Comparison of ENCODE assay signal across 28 cellular contexts in the genomic region with DNA sequence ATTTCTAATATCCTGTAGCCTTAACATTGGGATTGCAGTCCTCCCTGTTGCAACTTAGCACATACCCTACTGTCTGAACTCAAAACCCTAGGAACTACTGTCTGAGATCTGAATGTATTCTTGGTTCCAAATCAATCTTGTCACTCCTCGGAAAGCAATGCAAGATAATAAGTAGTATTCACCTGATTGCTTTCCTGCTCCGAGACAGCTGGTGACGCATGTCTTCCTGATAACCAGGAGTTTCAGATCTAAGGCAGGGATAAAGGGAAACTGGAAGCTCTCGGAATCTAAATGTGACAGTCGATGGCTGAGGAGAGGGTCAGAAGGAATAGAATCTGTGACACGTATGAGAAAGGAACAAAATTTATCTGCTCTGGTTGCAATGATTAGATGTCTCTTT.
"Had no signal": no experiment of that assay in that cellular context is flagged by ENCODE, and none has a peak within 500 bp of the region (broad histone marks: within the 10 kb centered on the region; RNA-seq: fewer than 3 reads in every experiment).

No MANE protein-coding gene starts in this region.

- H3K4me3 ChIP-seq: adrenal gland, body of pancreas, esophagus squamous epithelium, gastroesophageal sphincter, heart left ventricle had no signal

- H3K9me3 Mint-ChIP-seq: activated CD4-positive, alpha-beta T cell treated with anti-CD3 and anti-CD28 coated beads, Interleukin-2, amount 10 ng/mL, durations not matched to agents 7 days and 5 days; activated naive CD4-positive, alpha-beta T cell treated with anti-CD3 and anti-CD28 coated beads for 36 hours; activated naive CD4-positive, alpha-beta T cell treated with anti-CD3 and anti-CD28 coated beads, Interleukin-2, amount 50 U/mL, for 24 hours; activated naive CD8-positive, alpha-beta T cell treated with anti-CD3 and anti-CD28 coated beads for 36 hours; activated naive CD8-positive, alpha-beta T cell treated with anti-CD3 and anti-CD28 coated beads, Interleukin-2, amount 50 U/mL, for 24 hours; activated T-helper 17 cell treated with anti-CD3 and anti-CD28 coated beads, Interleukin-2, amount 50 U/mL, for 72 hours had no signal

- H3K36me3 Mint-ChIP-seq: activated naive CD4-positive, alpha-beta T cell treated with anti-CD3 and anti-CD28 coated beads, Interleukin-2, amount 50 U/mL, for 24 hours; activated naive CD8-positive, alpha-beta T cell treated with anti-CD3 and anti-CD28 coated beads for 36 hours had no signal

- H3K4me1 Mint-ChIP-seq: activated CD4-positive, alpha-beta T cell treated with anti-CD3 and anti-CD28 coated beads, Interleukin-2, amount 10 ng/mL, durations not matched to agents 7 days and 5 days; activated naive CD4-positive, alpha-beta T cell treated with anti-CD3 and anti-CD28 coated beads, Interleukin-2, amount 50 U/mL, for 24 hours; activated naive CD8-positive, alpha-beta T cell treated with anti-CD3 and anti-CD28 coated beads for 36 hours; activated naive CD8-positive, alpha-beta T cell treated with anti-CD3 and anti-CD28 coated beads, Interleukin-2, amount 50 U/mL, for 24 hours; activated T-helper 17 cell treated with anti-CD3 and anti-CD28 coated beads, Interleukin-2, amount 50 U/mL, for 72 hours had no signal

- H3K9me3 ChIP-seq: adrenal gland, body of pancreas, esophagus squamous epithelium, gastroesophageal sphincter, heart left ventricle had no signal

- ATAC-seq: activated CD8-positive, alpha-beta T cell treated with anti-CD3 and anti-CD28 coated beads for 36 hours; activated naive CD8-positive, alpha-beta T cell treated with anti-CD3 and anti-CD28 coated beads, Interleukin-2, amount 50 U/mL, for 24 hours; activated T-cell treated with anti-CD3 and anti-CD28 coated beads, Interleukin-2, amount 50 U/mL, for 4 hours; activated T-helper 17 cell treated with anti-CD3 and anti-CD28 coated beads, Interleukin-2, amount 50 U/mL, for 72 hours; body of pancreas; effector memory CD8-positive, alpha-beta T cell; gastroesophageal sphincter; heart left ventricle had no signal

- H3K4me3 Mint-ChIP-seq: activated CD4-positive, alpha-beta T cell treated with anti-CD3 and anti-CD28 coated beads, Interleukin-2, amount 10 ng/mL, durations not matched to agents 7 days and 5 days; activated CD8-positive, alpha-beta T cell treated with anti-CD3 and anti-CD28 coated beads for 36 hours; activated naive CD4-positive, alpha-beta T cell treated with anti-CD3 and anti-CD28 coated beads for 36 hours; activated naive CD4-positive, alpha-beta T cell treated with anti-CD3 and anti-CD28 coated beads, Interleukin-2, amount 50 U/mL, for 24 hours; activated naive CD8-positive, alpha-beta T cell treated with anti-CD3 and anti-CD28 coated beads for 36 hours; activated naive CD8-positive, alpha-beta T cell treated with anti-CD3 and anti-CD28 coated beads, Interleukin-2, amount 50 U/mL, for 24 hours; activated T-cell treated with anti-CD3 and anti-CD28 coated beads, Interleukin-2, amount 50 U/mL, for 4 hours; activated T-helper 17 cell treated with anti-CD3 and anti-CD28 coated beads, Interleukin-2, amount 50 U/mL, for 72 hours; effector memory CD8-positive, alpha-beta T cell had no signal

- H3K36me3 ChIP-seq: adrenal gland, esophagus squamous epithelium, gastroesophageal sphincter, heart left ventricle had no signal

- DNase-seq: activated CD4-positive, alpha-beta T cell treated with anti-CD3 and anti-CD28 coated beads for 1 hour; activated CD4-positive, alpha-beta T cell treated with anti-CD3 and anti-CD28 coated beads for 4 hours; activated CD4-positive, alpha-beta T cell treated with anti-CD3 and anti-CD28 coated beads, Interleukin-2, amount 10 ng/mL, durations not matched to agents 7 days and 5 days; activated CD4-positive, alpha-beta T cell treated with anti-CD3 and anti-CD28 coated beads, Interleukin-2, amount 50 U/mL, for 48 hours; activated CD8-positive, alpha-beta memory T cell treated with anti-CD3 and anti-CD28 coated beads for 24 hours; activated CD8-positive, alpha-beta T cell treated with anti-CD3 and anti-CD28 coated beads for 36 hours; activated effector memory CD4-positive, alpha-beta T cell treated with Interleukin-2 at 50 U/mL for 16 hours; activated naive CD4-positive, alpha-beta T cell treated with anti-CD3 and anti-CD28 coated beads for 36 hours; activated naive CD8-positive, alpha-beta T cell treated with anti-CD3 and anti-CD28 coated beads for 36 hours; activated naive CD8-positive, alpha-beta T cell treated with anti-CD3 and anti-CD28 coated beads, Interleukin-2, amount 50 U/mL, for 24 hours; activated T-cell treated with anti-CD3 and anti-CD28 coated beads, Interleukin-2, amount 50 U/mL, for 4 hours; adrenal gland; amygdala; aorta; body of pancreas; caudate nucleus; cortex of kidney; dermis blood vessel endothelial cell; effector CD4-positive, alpha-beta T cell; effector memory CD8-positive, alpha-beta T cell; esophagus squamous epithelium; foreskin melanocyte; heart left ventricle; T-helper 2 cell had no signal

- H3K27ac Mint-ChIP-seq: activated CD4-positive, alpha-beta T cell treated with anti-CD3 and anti-CD28 coated beads, Interleukin-2, amount 10 ng/mL, durations not matched to agents 7 days and 5 days; activated CD8-positive, alpha-beta T cell treated with anti-CD3 and anti-CD28 coated beads for 36 hours; activated naive CD4-positive, alpha-beta T cell treated with anti-CD3 and anti-CD28 coated beads for 36 hours; activated naive CD4-positive, alpha-beta T cell treated with anti-CD3 and anti-CD28 coated beads, Interleukin-2, amount 50 U/mL, for 24 hours; activated naive CD8-positive, alpha-beta T cell treated with anti-CD3 and anti-CD28 coated beads for 36 hours; activated naive CD8-positive, alpha-beta T cell treated with anti-CD3 and anti-CD28 coated beads, Interleukin-2, amount 50 U/mL, for 24 hours; activated T-helper 17 cell treated with anti-CD3 and anti-CD28 coated beads, Interleukin-2, amount 50 U/mL, for 72 hours; effector memory CD8-positive, alpha-beta T cell had no signal

- H3K27me3 ChIP-seq: adrenal gland, body of pancreas, esophagus squamous epithelium, gastroesophageal sphincter, heart left ventricle had no signal

- H3K27ac ChIP-seq: adrenal gland, body of pancreas, epithelial cell of prostate, esophagus squamous epithelium, gastroesophageal sphincter, heart left ventricle had no signal

- H3K4me1 ChIP-seq: adrenal gland, body of pancreas, esophagus squamous epithelium, gastroesophageal sphincter, heart left ventricle had no signal

- H3K27me3 Mint-ChIP-seq: activated CD4-positive, alpha-beta T cell treated with anti-CD3 and anti-CD28 coated beads, Interleukin-2, amount 10 ng/mL, durations not matched to agents 7 days and 5 days; activated CD8-positive, alpha-beta T cell treated with anti-CD3 and anti-CD28 coated beads for 36 hours; activated naive CD4-positive, alpha-beta T cell treated with anti-CD3 and anti-CD28 coated beads, Interleukin-2, amount 50 U/mL, for 24 hours; activated naive CD8-positive, alpha-beta T cell treated with anti-CD3 and anti-CD28 coated beads for 36 hours; activated naive CD8-positive, alpha-beta T cell treated with anti-CD3 and anti-CD28 coated beads, Interleukin-2, amount 50 U/mL, for 24 hours; activated T-helper 17 cell treated with anti-CD3 and anti-CD28 coated beads, Interleukin-2, amount 50 U/mL, for 72 hours; effector memory CD8-positive, alpha-beta T cell had no signal
